ENCODE assay signal across 8 cellular contexts in the genomic region with DNA sequence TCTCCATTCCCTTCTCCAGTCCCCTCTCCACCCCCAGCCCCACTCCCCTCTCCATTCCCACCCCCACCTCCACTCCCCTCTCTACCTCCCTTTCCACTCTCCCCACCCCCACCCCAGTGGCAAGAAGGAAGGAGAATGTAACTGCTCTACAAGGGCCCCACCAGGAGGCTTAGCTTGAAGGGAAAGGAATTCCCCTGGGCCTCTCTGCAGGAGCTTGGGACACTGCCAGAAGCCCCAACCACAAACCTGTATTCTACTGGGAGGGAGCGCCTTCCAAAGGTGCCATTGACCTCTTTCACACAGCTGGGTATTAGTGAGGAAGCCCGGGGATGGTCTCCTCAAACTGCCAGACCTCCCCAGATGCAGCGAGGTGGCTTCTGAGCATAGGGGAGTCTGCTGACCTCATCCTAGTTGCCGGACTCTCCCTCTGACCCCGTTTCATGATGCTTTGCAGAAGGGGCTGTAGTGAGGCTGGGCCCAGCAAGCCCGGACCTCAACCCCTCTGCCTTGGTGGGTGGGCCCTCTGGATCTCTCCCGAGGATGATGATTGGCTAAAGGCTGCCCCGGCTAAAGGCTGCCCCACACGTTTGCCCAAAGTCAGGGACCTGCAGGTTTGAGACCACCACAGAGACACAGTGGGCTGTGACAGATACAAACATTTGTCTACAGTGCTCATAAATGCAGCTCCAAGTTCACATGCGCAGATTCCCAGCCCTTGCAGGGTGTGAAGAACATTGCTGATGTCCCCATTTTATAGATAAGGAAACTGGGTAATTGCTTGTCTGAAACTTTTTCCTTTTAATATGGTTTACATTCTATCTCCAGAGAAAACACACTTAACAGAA. TPM values are rescaled to one million over a fixed set of nuclear protein-coding genes. Genes with fewer than 3 reads are reported as not detected.
DNase-seq lines count a peak whose midpoint lies in the region; ATAC-seq and TF ChIP-seq lines count a peak whose summit lies in the region.

No MANE protein-coding gene starts in this region.

- intact Hi-C loops in posterior vena cava (cut with DNase I) = loop anchor here (1.0 to 5.0 kb wide), 2 partner anchors 43 to 44 kb away; no protein-coding TSS in a partner anchor

- no peak overlapping the region for H3K4me3 ChIP-seq in epithelial cell of esophagus (ENCODE audit: low read length)

- ATAC-seq in GM19455 (IDR thresholded peaks at IDR 0.05; ENCODE audit: unreplicated experiment) (no peak), HG03442 (IDR thresholded peaks at IDR 0.05; ENCODE audit: unreplicated experiment) (no peak)

- no peak for TF ChIP-seq CTCF in epithelial cell of esophagus (IDR thresholded peaks at IDR 0.05; ENCODE audit: insufficient read depth, low read depth, low read length, missing control alignments)

- DNase-seq in ELF-1 (ENCODE audit: low read depth, low spot score) (peak; percentile 82), NCI-H345 (lab: John Stamatoyannopoulos, UW) (peak; percentile 69), epithelial cell of esophagus (ENCODE audit: low read depth) (peak; percentile 54), posterior vena cava (ENCODE audit: low spot score) (peak; percentile 79), NCI-H748 (lab: John Stamatoyannopoulos, UW; ENCODE audit: unreplicated experiment) (no peak)
- no peak for DNase-seq in activated CD8-positive, alpha-beta memory T cell treated with anti-CD3 and anti-CD28 coated beads, Interleukin-2, amount 50 U/mL, for 4 hours

RNA-seq across cellular contexts. Expression of a gene that starts 2.9 kb away (rescaled TPM):
- 100 to 1,000 TPM in 1 of 2 donors, 10 to 100 TPM in 1; 58.8 to 105 TPM for total RNA-seq in posterior vena cava

RNA-seq across cellular contexts. Expression of a gene that starts 16.1 kb away (rescaled TPM):
- total RNA-seq in posterior vena cava = 10 to 100 TPM; 15.5 to 37.9 TPM

RNA-seq across cellular contexts. Expression of a gene that starts 25.0 kb away (rescaled TPM):
- 10 to 100 TPM; 17.4 to 19.7 TPM for total RNA-seq in posterior vena cava

Comparison
In these comparisons a context has a peak if more than half of its experiments do, and no peak if none do; other contexts are left out.
1. DNase-seq: peak in ELF-1 (single experiment), NCI-H345 (single experiment), epithelial cell of esophagus (single experiment) and posterior vena cava (single experiment); none in NCI-H748 (single experiment) and activated CD8-positive, alpha-beta memory T cell treated with anti-CD3 and anti-CD28 coated beads, Interleukin-2, amount 50 U/mL, for 4 hours (single experiment).